ENCODE assay signal across 16 cellular contexts in genomic region chr10:10785627-10786333, GRCh38.
DNase-seq lines count a peak whose midpoint lies in the region; ATAC-seq, FAIRE-seq and TF ChIP-seq lines count a peak whose summit lies in the region.
"Had no signal": no experiment of that assay in that cellular context is flagged by ENCODE, and none has a peak within 500 bp of the region (broad histone marks: within the 10 kb centered on the region; RNA-seq: fewer than 3 reads in every experiment).

No MANE protein-coding gene starts in this region.

- H3K36me3 ChIP-seq in astrocyte (ENCODE audit: insufficient read depth, low read length), result no peaks in the 10 kb centered on the region
- H3K36me3 ChIP-seq: heart right ventricle had no signal

- H3K9me3 ChIP-seq in A549 (0 out of 3 replicates have a peak, but pooled peaks cover 3% of the 10 kb centered on the region), astrocyte (ENCODE audit: insufficient read depth, low read depth, low read length) (no peaks in the 10 kb centered on the region)
- H3K9me3 ChIP-seq: mucosa of descending colon had no signal

- DNase-seq in A549 (ENCODE audit: low read depth in 1 of 2, low spot score in 1 of 2) (no peak), astrocyte (ENCODE audit: low read depth) (peak; percentile 67), glomerular visceral epithelial cell (ENCODE audit: extremely low spot score) (peak; percentile 62), DMS53 treated with DMSO at 0.1 percent for 48 hours (lab: John Stamatoyannopoulos, UW; ENCODE audit: unreplicated experiment) (no peak), frontal cortex (ENCODE audit: low spot score in 2 of 2) (no peak), NCI-H69 (lab: John Stamatoyannopoulos, UW) (no peak), pons (ENCODE audit: low spot score) (no peak)
- DNase-seq: activated CD4-positive, alpha-beta T cell treated with anti-CD3 and anti-CD28 coated beads, Interleukin-2, amount 10 ng/mL, durations not matched to agents 24 days and 14 days; activated effector memory CD4-positive, alpha-beta T cell treated with Interleukin-2 at 50 U/mL for 16 hours; heart right ventricle; mucosa of descending colon; NCI-H146; T-helper 1 cell had no signal

- H3K4me3 Mint-ChIP-seq in astrocyte (ENCODE audit: unreplicated experiment), result no peak overlapping the region
- H3K4me3 Mint-ChIP-seq: activated CD4-positive, alpha-beta T cell treated with anti-CD3 and anti-CD28 coated beads, Interleukin-2, amount 10 ng/mL, durations not matched to agents 24 days and 14 days had no signal

- no peaks in the 10 kb centered on the region for H3K27me3 Mint-ChIP-seq in astrocyte (ENCODE audit: low read depth, unreplicated experiment)

- no peak overlapping the region for H3K4me2 ChIP-seq in A549
- H3K4me2 ChIP-seq in astrocyte (ENCODE audit: low read length), result no peak overlapping the region

- H3K9ac ChIP-seq in astrocyte (ENCODE audit: low read length), result no peak overlapping the region

- FAIRE-seq in A549 (lab: Jason Lieb, UNC), result no peak
- no peak for FAIRE-seq in astrocyte (lab: Jason Lieb, UNC)
- no peak for FAIRE-seq in frontal cortex (lab: Jason Lieb, UNC)
- FAIRE-seq: A204.1, colon had no signal

- POLR2A ChIA-PET in A549 (lab: Yijun Ruan, JAX), result no interaction called here

- no peak for TF ChIP-seq POLR2A in A549 (IDR thresholded peaks at IDR 0.05; ENCODE audit: low read length)

- no peaks in the 10 kb centered on the region for H4K20me1 ChIP-seq in astrocyte (ENCODE audit: insufficient read depth, low read length)

- ATAC-seq in A549, result no peak
- ATAC-seq: heart right ventricle, mucosa of descending colon had no signal

- no peaks in the 10 kb centered on the region for H3K4me1 ChIP-seq in A549
- peaks cover 21% of the 10 kb centered on the region for H3K4me1 ChIP-seq in astrocyte (ENCODE audit: insufficient read depth, low read length)

- TF ChIP-seq RAD21 in A549 (conservative IDR thresholded peaks at IDR 0.05 in 1 of 2, IDR thresholded peaks at IDR 0.05 in 1 of 2) (no peak), Ishikawa (IDR thresholded peaks at IDR 0.05; ENCODE audit: low read depth) (no peak)

- H3K4me1 Mint-ChIP-seq in astrocyte (ENCODE audit: low read depth, unreplicated experiment), result peaks cover 33% of the 10 kb centered on the region
- H3K4me1 Mint-ChIP-seq: activated CD4-positive, alpha-beta T cell treated with anti-CD3 and anti-CD28 coated beads, Interleukin-2, amount 10 ng/mL, durations not matched to agents 24 days and 14 days had no signal

- H3K27ac ChIP-seq in A549 (no peak overlapping the region), astrocyte (ENCODE audit: low read depth, low read length) (peak overlapping the region; percentile 54)
- H3K27ac ChIP-seq: heart right ventricle had no signal

- peaks cover 8% of the 10 kb centered on the region for H3K9me3 Mint-ChIP-seq in astrocyte (ENCODE audit: unreplicated experiment)

- CTCF ChIA-PET in A549 (lab: Yijun Ruan, JAX), result no interaction called here

- no peaks in the 10 kb centered on the region for H3K79me2 ChIP-seq in astrocyte (ENCODE audit: insufficient read depth, low read length)

- no peak overlapping the region for H3K4me3 ChIP-seq in A549
- H3K4me3 ChIP-seq in astrocyte (ENCODE audit: insufficient read depth, low read depth, low read length), result no peak overlapping the region
- H3K4me3 ChIP-seq: heart right ventricle, mucosa of descending colon had no signal

- no peak overlapping the region for H2AFZ ChIP-seq in astrocyte (ENCODE audit: low read depth, low read length)

- 45% methylated on average over 4 of the region's 4 CpGs for WGBS in A549 (ENCODE audit: missing lambda C conversion rate)

- peaks cover 12% of the 10 kb centered on the region for H3K36me3 Mint-ChIP-seq in astrocyte (ENCODE audit: low read depth, unreplicated experiment)

- TF ChIP-seq CTCF in A549 (IDR thresholded peaks at IDR 0.05) (no peak), astrocyte (IDR thresholded peaks at IDR 0.05; ENCODE audit: insufficient read depth, low read depth, low read length) (no peak)

- no peaks in the 10 kb centered on the region for H3K27me3 ChIP-seq in astrocyte (ENCODE audit: insufficient read depth, low read length)
- H3K27me3 ChIP-seq: heart right ventricle had no signal

- H3K27ac Mint-ChIP-seq in astrocyte (ENCODE audit: unreplicated experiment), result peak overlapping the region; percentile 87
- H3K27ac Mint-ChIP-seq: activated CD4-positive, alpha-beta T cell treated with anti-CD3 and anti-CD28 coated beads, Interleukin-2, amount 10 ng/mL, durations not matched to agents 24 days and 14 days had no signal

- TF ChIP-seq EP300 in A549 (IDR thresholded peaks at IDR 0.05) (no peak), Ishikawa (IDR thresholded peaks at IDR 0.05; ENCODE audit: borderline replicate concordance) (no peak)

TF ChIP-seq in A549, 52 proteins besides CTCF, POLR2A, EP300 and RAD21:
- no peak for TF ChIP-seq FOSL2 (IDR thresholded peaks at IDR 0.05)
- no peak for TF ChIP-seq FOSL2 (CRISPR knock-in tag; IDR thresholded peaks at IDR 0.05)
- TF ChIP-seq MAFK (IDR thresholded peaks at IDR 0.05; ENCODE audit: partially characterized antibody), result peak; percentile 44

TF ChIP-seq in Ishikawa, 13 proteins besides CTCF, POLR2A, EP300 and RAD21:
- peak; percentile 46; the same call in 1 of the 2 replicates for TF ChIP-seq CEBPB (IDR thresholded peaks at IDR 0.05)
- TF ChIP-seq TEAD4 (IDR thresholded peaks at IDR 0.05), result peak; percentile 31; the same call in 1 of the 2 replicates
- TF ChIP-seq EGR1 (IDR thresholded peaks at IDR 0.05), result no peak

Comparison
In these comparisons a context has a peak if more than half of its experiments do, and no peak if none do; other contexts are left out.
1. DNase-seq: peak in astrocyte (single experiment) and glomerular visceral epithelial cell (single experiment); none in A549 (0 of 2), DMS53 treated with DMSO at 0.1 percent for 48 hours (single experiment), frontal cortex (0 of 2), NCI-H69 (single experiment) and pons (single experiment).